In the genomic region with DNA sequence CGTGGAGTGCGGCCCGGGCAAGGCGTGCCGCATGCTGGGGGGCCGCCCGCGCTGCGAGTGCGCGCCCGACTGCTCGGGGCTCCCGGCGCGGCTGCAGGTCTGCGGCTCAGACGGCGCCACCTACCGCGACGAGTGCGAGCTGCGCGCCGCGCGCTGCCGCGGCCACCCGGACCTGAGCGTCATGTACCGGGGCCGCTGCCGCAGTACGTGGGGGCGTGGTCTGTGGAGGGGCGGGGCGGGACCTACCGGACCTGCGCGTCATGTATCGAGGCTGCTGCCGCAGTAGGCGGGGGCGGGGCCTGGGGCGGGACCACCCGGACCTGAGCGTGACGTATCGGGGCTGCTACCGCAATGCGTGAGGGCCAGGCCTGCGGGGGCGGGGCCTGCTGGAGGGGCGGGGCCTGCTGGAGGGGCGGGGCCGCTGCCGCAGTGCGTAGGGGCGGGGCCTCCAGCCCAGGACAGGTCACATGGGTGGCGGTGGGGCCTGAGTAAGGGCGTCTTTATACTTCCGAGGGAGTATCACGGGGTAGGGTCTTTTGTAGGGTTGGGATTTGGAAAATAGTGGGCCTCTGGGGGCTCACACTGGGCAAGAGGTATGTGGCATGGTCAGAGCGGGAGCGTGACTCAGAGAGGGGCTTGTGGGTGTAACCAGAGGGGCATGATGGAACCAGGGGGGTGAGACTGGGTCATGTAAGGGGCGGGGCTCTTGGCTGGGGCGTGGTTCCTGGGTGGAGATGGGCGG, we compare ENCODE assay signal across 8 cellular contexts.
A peak's percentile ranks its signal among the peaks of the same experiment; 100 is the strongest.
DNase-seq lines count a peak whose midpoint lies in the region; ATAC-seq lines count a peak whose summit lies in the region.

No MANE protein-coding gene starts in this region.

- peak overlapping the region; percentile 64 for H2AFZ ChIP-seq in ACC112 (ENCODE audit: low read length, unreplicated experiment)

- H3K4me3 ChIP-seq in ACC112 (ENCODE audit: low read depth, low read length): peak overlapping the region; percentile 86
- H3K4me3 ChIP-seq in iPS-20b (ENCODE audit: low read length): peak overlapping the region; percentile 91
- H3K4me3 ChIP-seq in skin epidermis: peak overlapping the region; percentile 47 to 87 (median 67)

- H3K27me3 ChIP-seq in ACC112 (ENCODE audit: insufficient read depth, low read length) (no peaks in the 10 kb centered on the region), iPS-20b (ENCODE audit: insufficient read depth, low read length) (peaks cover 23% of the 10 kb centered on the region)

- H3K4me1 ChIP-seq in ACC112 (ENCODE audit: control insufficient read depth, insufficient read depth, low read length, unreplicated experiment) (peaks cover 22% of the 10 kb centered on the region), iPS-20b (ENCODE audit: insufficient read depth, low read length) (no peaks in the 10 kb centered on the region)

- DNase-seq in NCI-H2107 treated with DMSO at 0.1 percent for 48 hours (lab: John Stamatoyannopoulos, UW; ENCODE audit: unreplicated experiment) (peak; percentile 68), UCSD-AML1 (lab: John Stamatoyannopoulos, UW; ENCODE audit: unreplicated experiment) (peak; percentile 100), brain pericyte (ENCODE audit: low read depth, low spot score) (peak; percentile 91)

- H3K79me2 ChIP-seq in ACC112 (ENCODE audit: control insufficient read depth, insufficient read depth, low read length, unreplicated experiment): peaks cover 23% of the 10 kb centered on the region

- peak; percentile 63 for ATAC-seq in GM18861 (IDR thresholded peaks at IDR 0.05; ENCODE audit: unreplicated experiment)
- ATAC-seq in HG03095 (IDR thresholded peaks at IDR 0.05; ENCODE audit: unreplicated experiment): peak; percentile 51

- H3K36me3 ChIP-seq in ACC112 (ENCODE audit: insufficient read depth, low read length) (no peaks in the 10 kb centered on the region), iPS-20b (ENCODE audit: insufficient read depth, low read depth, low read length) (no peaks in the 10 kb centered on the region)

- no peaks in the 10 kb centered on the region for H3K9me3 ChIP-seq in iPS-20b (ENCODE audit: insufficient read depth, low read depth, low read length)

- peak overlapping the region; percentile 82; the same call in 1 of the 2 replicates for H3K9ac ChIP-seq in iPS-20b (ENCODE audit: low read depth, low read length)

- H3K27ac ChIP-seq in ACC112 (ENCODE audit: low read depth, low read length) (peak overlapping the region; percentile 87), iPS-20b (ENCODE audit: low read length) (peak overlapping the region; percentile 93), skin epidermis (peak overlapping the region; percentile 82 to 99 (median 92))

Comparison
In these comparisons a context has a peak if more than half of its experiments do, and no peak if none do; other contexts are left out.
1. Peak in every context shown above with its lines: DNase-seq, ATAC-seq, H3K4me3 ChIP-seq and H3K27ac ChIP-seq.